11 cellular contexts compared by ENCODE assay signal in the genomic region with DNA sequence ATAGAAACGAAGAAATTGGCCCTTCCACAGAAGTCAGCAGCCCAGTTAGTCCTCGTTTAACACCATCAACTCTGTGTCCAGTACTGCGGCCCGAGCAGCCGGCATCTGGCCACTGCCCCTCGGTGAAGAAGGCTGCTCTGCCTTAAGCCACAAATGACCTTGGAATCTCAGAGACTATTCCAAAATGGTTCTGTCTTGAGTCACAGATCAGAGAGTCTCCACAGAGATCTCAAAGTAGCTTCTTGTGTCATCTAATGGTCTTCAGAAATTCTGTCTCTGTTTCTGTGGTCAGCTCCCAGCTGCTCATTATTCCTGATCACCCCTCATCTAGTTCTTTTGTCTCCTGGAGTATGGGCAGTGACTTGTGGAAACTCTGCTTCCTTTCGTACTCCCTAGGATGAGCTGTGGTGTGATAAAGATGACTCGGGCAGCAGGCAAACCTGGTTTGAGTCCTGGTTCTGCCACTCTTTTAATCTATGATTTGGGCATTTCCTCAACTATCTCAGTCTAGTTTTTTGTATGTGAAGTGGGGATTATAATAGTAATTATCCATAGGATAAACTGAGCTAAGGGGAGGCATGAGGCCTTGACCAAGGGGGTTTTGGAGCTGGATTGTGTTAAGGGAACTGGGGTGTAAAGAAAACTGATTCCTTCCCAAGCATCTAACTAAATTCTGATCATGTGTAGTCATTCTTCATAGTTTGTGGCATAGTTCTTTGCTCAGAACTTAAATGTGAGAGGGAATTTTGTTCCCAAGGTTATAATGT. TPM values are rescaled to one million over a fixed set of nuclear protein-coding genes. Genes with fewer than 3 reads are reported as not detected.
A peak's percentile ranks its signal among the peaks of the same experiment; 100 is the strongest.
DNase-seq lines count a peak whose midpoint lies in the region; ATAC-seq and TF ChIP-seq lines count a peak whose summit lies in the region.
"Had no signal": no experiment of that assay in that cellular context is flagged by ENCODE, and none has a peak within 500 bp of the region (broad histone marks: within the 10 kb centered on the region; RNA-seq: fewer than 3 reads in every experiment).

No MANE protein-coding gene starts in this region.

- ATAC-seq in activated T-cell treated with anti-CD3 and anti-CD28 coated beads, Interleukin-2, amount 50 U/mL, for 72 hours (replicated peaks in 1 of 2), result no peak
- ATAC-seq in activated T-cell treated with anti-CD3 and anti-CD28 coated beads, Interleukin-2, amount 50 U/mL, for 4 hours, result no peak

- peaks cover 2 to 6% of the 10 kb centered on the region in 2 donors for H3K36me3 Mint-ChIP-seq in activated T-cell treated with anti-CD3 and anti-CD28 coated beads, Interleukin-2, amount 50 U/mL, for 72 hours (ENCODE audit: insufficient read depth in 2 of 2)
- peaks cover 17% of the 10 kb centered on the region for H3K36me3 Mint-ChIP-seq in activated T-cell treated with anti-CD3 and anti-CD28 coated beads, Interleukin-2, amount 50 U/mL, for 4 hours (ENCODE audit: insufficient read depth)
- H3K36me3 Mint-ChIP-seq in type B pancreatic cell, result peaks cover 18% of the 10 kb centered on the region

- H3K9me3 Mint-ChIP-seq in activated T-cell treated with anti-CD3 and anti-CD28 coated beads, Interleukin-2, amount 50 U/mL, for 72 hours, result no peaks in the 10 kb centered on the region
- H3K9me3 Mint-ChIP-seq in activated T-cell treated with anti-CD3 and anti-CD28 coated beads, Interleukin-2, amount 50 U/mL, for 4 hours, result no peaks in the 10 kb centered on the region
- H3K9me3 Mint-ChIP-seq in type B pancreatic cell, result no peaks in the 10 kb centered on the region

- H3K27me3 Mint-ChIP-seq in activated T-cell treated with anti-CD3 and anti-CD28 coated beads, Interleukin-2, amount 50 U/mL, for 72 hours (ENCODE audit: low read depth), result no peaks in the 10 kb centered on the region
- H3K27me3 Mint-ChIP-seq in activated T-cell treated with anti-CD3 and anti-CD28 coated beads, Interleukin-2, amount 50 U/mL, for 4 hours (ENCODE audit: low read depth), result no peaks in the 10 kb centered on the region
- H3K27me3 Mint-ChIP-seq in type B pancreatic cell, result no peaks in the 10 kb centered on the region

- no peak for TF ChIP-seq CTCF in type B pancreatic cell (conservative IDR thresholded peaks at IDR 0.05)

- peaks cover 42% of the 10 kb centered on the region for H3K4me1 Mint-ChIP-seq in activated T-cell treated with anti-CD3 and anti-CD28 coated beads, Interleukin-2, amount 50 U/mL, for 72 hours (ENCODE audit: low read depth)
- H3K4me1 Mint-ChIP-seq in activated T-cell treated with anti-CD3 and anti-CD28 coated beads, Interleukin-2, amount 50 U/mL, for 4 hours (ENCODE audit: low read depth), result peaks cover 58% of the 10 kb centered on the region
- peaks cover 24% of the 10 kb centered on the region for H3K4me1 Mint-ChIP-seq in type B pancreatic cell (ENCODE audit: unreplicated experiment)

- H3K4me3 Mint-ChIP-seq in activated T-cell treated with anti-CD3 and anti-CD28 coated beads, Interleukin-2, amount 50 U/mL, for 72 hours, result no peak overlapping the region
- H3K4me3 Mint-ChIP-seq in activated T-cell treated with anti-CD3 and anti-CD28 coated beads, Interleukin-2, amount 50 U/mL, for 4 hours, result no peak overlapping the region
- no peak overlapping the region for H3K4me3 Mint-ChIP-seq in type B pancreatic cell

- peak overlapping the region; percentile 45 for H3K27ac Mint-ChIP-seq in activated T-cell treated with anti-CD3 and anti-CD28 coated beads, Interleukin-2, amount 50 U/mL, for 72 hours
- H3K27ac Mint-ChIP-seq in type B pancreatic cell, result peak overlapping the region; percentile 42

- no peak for DNase-seq in activated T-cell treated with anti-CD3 and anti-CD28 coated beads, Interleukin-2, amount 50 U/mL, for 72 hours
- no peak for DNase-seq in activated T-cell treated with anti-CD3 and anti-CD28 coated beads, Interleukin-2, amount 50 U/mL, for 4 hours
- DNase-seq in dedifferentiated amniotic fluid mesenchymal stem cell (ENCODE audit: extremely low spot score) (peak; percentile 29), myocyte (ENCODE audit: low read depth) (peak; percentile 99), type B pancreatic cell (ENCODE audit: extremely low spot score, unreplicated experiment) (no peak), NCI-H524 (lab: John Stamatoyannopoulos, UW) (no peak)
- no peak for DNase-seq in stimulated activated CD4-positive, alpha-beta T cell treated with anti-CD3 and anti-CD28 coated beads, Interleukin-2, amount 100 ng/mL, for 48 hours
- DNase-seq in activated CD4-positive, alpha-beta T cell treated with anti-CD3 and anti-CD28 coated beads, Interleukin-2, amount 50 U/mL, for 48 hours, result no peak
- DNase-seq: ACHN, head of caudate nucleus, NCI-H1048 had no signal

RNA-seq across cellular contexts. Expression of a gene that starts 22.6 kb away (rescaled TPM):
- total RNA-seq in activated T-cell treated with anti-CD3 and anti-CD28 coated beads, Interleukin-2, amount 50 U/mL, for 72 hours, result 10 to 100 TPM; 73.2 to 77.3 TPM
- 10 to 100 TPM; 28.2 to 33.0 (median 29.8) TPM for total RNA-seq in activated T-cell treated with anti-CD3 and anti-CD28 coated beads, Interleukin-2, amount 50 U/mL, for 4 hours
- total RNA-seq in myocyte (17.6 and 19.1 TPM in 2 replicates), type B pancreatic cell (ENCODE audit: low replicate concordance) (26.2 and 31.4 TPM in 2 replicates)
- 23.8 TPM for polyA plus RNA-seq in myocyte (2012)

Comparison
In these comparisons a context has a peak if more than half of its experiments do, and no peak if none do; other contexts are left out.
1. DNase-seq: peak in dedifferentiated amniotic fluid mesenchymal stem cell (single experiment) and myocyte (single experiment); none in activated T-cell treated with anti-CD3 and anti-CD28 coated beads, Interleukin-2, amount 50 U/mL, for 72 hours (0 of 2), activated T-cell treated with anti-CD3 and anti-CD28 coated beads, Interleukin-2, amount 50 U/mL, for 4 hours (single experiment), type B pancreatic cell (single experiment), stimulated activated CD4-positive, alpha-beta T cell treated with anti-CD3 and anti-CD28 coated beads, Interleukin-2, amount 100 ng/mL, for 48 hours (0 of 2), activated CD4-positive, alpha-beta T cell treated with anti-CD3 and anti-CD28 coated beads, Interleukin-2, amount 50 U/mL, for 48 hours (0 of 2) and NCI-H524 (0 of 2).